In the genomic region with DNA sequence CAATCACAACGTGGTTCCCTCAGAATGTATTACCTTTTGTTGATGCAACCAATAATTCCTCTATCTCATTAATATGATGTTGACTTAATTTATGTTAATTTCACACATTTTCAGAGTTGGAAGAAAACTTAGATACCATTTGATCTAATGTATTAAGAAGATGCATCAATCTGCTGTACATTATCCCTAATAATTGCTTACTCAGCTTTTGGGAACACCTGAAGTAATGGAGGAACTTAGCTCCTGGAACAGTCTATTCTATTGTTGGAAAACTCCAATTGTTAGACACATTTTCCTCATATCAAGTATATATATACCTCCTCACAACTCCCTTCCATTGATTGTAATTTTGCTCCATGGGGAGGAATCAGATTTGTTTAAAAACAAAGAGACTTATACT, we compare ENCODE assay signal across 25 cellular contexts. TPM values are rescaled to one million over a fixed set of nuclear protein-coding genes. Genes with fewer than 3 reads are reported as not detected.
"Had no signal": no experiment of that assay in that cellular context is flagged by ENCODE, and none has a peak within 500 bp of the region (broad histone marks: within the 10 kb centered on the region; RNA-seq: fewer than 3 reads in every experiment).

No MANE protein-coding gene starts in this region.

- ATAC-seq: effector memory CD8-positive, alpha-beta T cell; foreskin keratinocyte; gastroesophageal sphincter; heart right ventricle; left cardiac atrium; left lung; left ventricle myocardium superior; lower lobe of right lung; mucosa of descending colon had no signal

- FAIRE-seq: endometrium, frontal cortex, islet of Langerhans, keratinocyte had no signal

- H3K4me3 ChIP-seq: colonic mucosa, esophagus muscularis mucosa, gastroesophageal sphincter, heart right ventricle, left lung, lower lobe of right lung, mucosa of descending colon had no signal

- H3K27ac ChIP-seq: colonic mucosa, epithelial cell of prostate, esophagus muscularis mucosa, foreskin keratinocyte, gastroesophageal sphincter, heart right ventricle, left lung, lower lobe of right lung had no signal

- H3K9me3 ChIP-seq: colonic mucosa, gastroesophageal sphincter, lower lobe of right lung, mucosa of descending colon had no signal

- H3K27me3 ChIP-seq: colonic mucosa, esophagus muscularis mucosa, foreskin keratinocyte, gastroesophageal sphincter, left lung had no signal

- H3K4me1 ChIP-seq: colonic mucosa, esophagus muscularis mucosa, foreskin keratinocyte, gastroesophageal sphincter, heart right ventricle, left lung, lower lobe of right lung had no signal

- DNase-seq: colonic mucosa; cortex of kidney; effector CD8-positive, alpha-beta T cell; effector memory CD8-positive, alpha-beta T cell; endodermal cell; foreskin keratinocyte; heart right ventricle; hippocampal formation; left cardiac atrium; left lung; left ventricle myocardium superior; lower lobe of right lung; mesenchymal stem cell; mucosa of descending colon; naive B cell had no signal

- H3K36me3 ChIP-seq: colonic mucosa, esophagus muscularis mucosa, gastroesophageal sphincter, heart right ventricle, left lung, lower lobe of right lung had no signal

RNA-seq across cellular contexts. Expression of a gene that starts 38.9 kb away (rescaled TPM):
- total RNA-seq: dermis microvascular lymphatic vessel endothelial cell, fibroblast of villous mesenchyme, foreskin keratinocyte, lung microvascular endothelial cell had no signal
- polyA plus RNA-seq: foreskin keratinocyte, keratinocyte had no signal
